ENCODE assay signal across 8 cellular contexts in the genomic region with DNA sequence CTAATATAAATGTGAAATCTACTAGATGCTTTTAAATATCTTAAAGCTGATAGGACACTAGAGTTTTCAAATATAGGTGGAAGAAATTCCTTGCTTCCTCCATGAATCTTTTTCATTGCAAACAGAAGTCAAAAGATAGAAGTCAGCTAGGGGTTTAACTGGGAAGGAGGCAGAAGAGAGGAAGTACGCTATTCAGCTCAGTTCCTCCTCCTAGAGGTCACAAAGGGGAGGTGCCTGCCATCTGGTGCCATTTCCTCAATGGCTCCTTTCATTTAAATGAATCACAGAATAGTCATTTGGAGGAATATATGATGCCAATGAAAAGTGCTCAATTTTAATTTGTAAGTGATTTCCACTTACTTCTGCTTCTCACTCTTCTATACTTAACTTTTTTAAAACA. TPM values are rescaled to one million over a fixed set of nuclear protein-coding genes. Genes with fewer than 3 reads are reported as not detected.
A peak's percentile ranks its signal among the peaks of the same experiment; 100 is the strongest.
DNase-seq lines count a peak whose midpoint lies in the region; ATAC-seq and TF ChIP-seq lines count a peak whose summit lies in the region.

No MANE protein-coding gene starts in this region.

- H3K9me2 ChIP-seq in OCI-LY7 (ENCODE audit: insufficient read depth, low read length), result no peaks in the 10 kb centered on the region

- no TSS peak for BruUV-seq in OCI-LY7 (replicated peaks; lab: Mats Ljungman, UMichigan)

- no peaks in the 10 kb centered on the region for H4K20me1 ChIP-seq in OCI-LY7 (ENCODE audit: insufficient read depth, low read length)

- no peaks in the 10 kb centered on the region for H3K79me2 ChIP-seq in OCI-LY7 (ENCODE audit: insufficient read depth, low read depth, low read length)

- no peaks in the 10 kb centered on the region for H3K4me1 ChIP-seq in OCI-LY7 (ENCODE audit: insufficient read depth, low read length, poor library complexity, severe bottlenecking)

- POLR2A ChIA-PET in OCI-LY7 (lab: Charles Lee), result interaction anchor here (0.7 to 1.5 kb wide), 5 partner anchors 11 to 253 kb away, joined by 3 to 7 read pairs (median 3); no protein-coding TSS in a partner anchor

- H3K4me3 Mint-ChIP-seq in activated T-helper 2 cell treated with anti-CD3 and anti-CD28 coated beads, Interferon-gamma antibody, Interleukin-2, Interleukin-4, amounts not matched to agents 10 μg/mL and 5 μg/mL and 100 μg/mL, durations not matched to agents 14 hours and 24 hours and 36 hours (ENCODE audit: low read depth), result no peak overlapping the region

- CTCF ChIA-PET in OCI-LY7 (lab: Charles Lee; ENCODE audit: unreplicated experiment), result no interaction called here

- H3K36me3 ChIP-seq in OCI-LY7 (ENCODE audit: insufficient read depth, low read length), result no peaks in the 10 kb centered on the region

- peak; percentile 9 for DNase-seq in DMS53 treated with DMSO at 0.1 percent for 48 hours (lab: John Stamatoyannopoulos, UW; ENCODE audit: unreplicated experiment)
- DNase-seq in OCI-LY7 (ENCODE audit: low spot score), result peak; percentile 54
- DNase-seq in foreskin melanocyte, result peak; percentile 57
- DNase-seq in activated T-helper 2 cell treated with anti-CD3 and anti-CD28 coated beads, Interferon-gamma antibody, Interleukin-2, Interleukin-4, amounts not matched to agents 10 μg/mL and 5 μg/mL and 100 μg/mL, durations not matched to agents 14 hours and 24 hours and 36 hours (ENCODE audit: low spot score), result no peak
- DNase-seq in NK-92 treated with Interleukin-12 subunit alpha and Interleukin-12 subunit beta, amount 100 ng/mL, for 24 hours (lab: John Stamatoyannopoulos, UW), result no peak
- DNase-seq in SHP77 treated with DMSO at 0.1 percent for 48 hours (lab: John Stamatoyannopoulos, UW), result no peak

- intact Hi-C loops in OCI-LY7 (cut with micrococcal nuclease; ENCODE audit: unreplicated experiment), result loop anchor here (5.0 to 10.0 kb wide), 3 partner anchors 111 to 609 kb away; no protein-coding TSS in a partner anchor
- intact Hi-C loops in activated T-helper 2 cell treated with anti-CD3 and anti-CD28 coated beads, Interferon-gamma antibody, Interleukin-2, Interleukin-4, amounts not matched to agents 10 μg/mL and 5 μg/mL and 100 μg/mL, durations not matched to agents 14 hours and 24 hours and 36 hours (cut with micrococcal nuclease), result loop anchor here (2.0 kb wide), 1 partner anchor 459 kb away; no protein-coding TSS in a partner anchor

- H3K4me1 Mint-ChIP-seq in activated T-helper 2 cell treated with anti-CD3 and anti-CD28 coated beads, Interferon-gamma antibody, Interleukin-2, Interleukin-4, amounts not matched to agents 10 μg/mL and 5 μg/mL and 100 μg/mL, durations not matched to agents 14 hours and 24 hours and 36 hours (ENCODE audit: low read depth), result peaks cover 1% of the 10 kb centered on the region

- H3K27ac ChIP-seq in OCI-LY7 (ENCODE audit: low read depth, low read length, poor library complexity, severe bottlenecking), result no peak overlapping the region

- peak; percentile 80 for TF ChIP-seq CTCF in OCI-LY7 (conservative IDR thresholded peaks at IDR 0.05; ENCODE audit: low read length)

- H3K36me3 Mint-ChIP-seq in activated T-helper 2 cell treated with anti-CD3 and anti-CD28 coated beads, Interferon-gamma antibody, Interleukin-2, Interleukin-4, amounts not matched to agents 10 μg/mL and 5 μg/mL and 100 μg/mL, durations not matched to agents 14 hours and 24 hours and 36 hours (ENCODE audit: low read depth), result no peaks in the 10 kb centered on the region

- H3K4me3 ChIP-seq in OCI-LY7 (ENCODE audit: low read depth, low read length, poor library complexity, severe bottlenecking), result no peak overlapping the region

- H3K27ac Mint-ChIP-seq in activated T-helper 2 cell treated with anti-CD3 and anti-CD28 coated beads, Interferon-gamma antibody, Interleukin-2, Interleukin-4, amounts not matched to agents 10 μg/mL and 5 μg/mL and 100 μg/mL, durations not matched to agents 14 hours and 24 hours and 36 hours, result no peak overlapping the region

- no peak overlapping the region for H2AFZ ChIP-seq in OCI-LY7 (ENCODE audit: low read length)

- no peaks in the 10 kb centered on the region for H3K9me3 ChIP-seq in OCI-LY7 (ENCODE audit: low read length)

- peak; percentile 96 for ATAC-seq in GM18909 (IDR thresholded peaks at IDR 0.05; ENCODE audit: poor library complexity, unreplicated experiment)
- ATAC-seq in HG02973 (IDR thresholded peaks at IDR 0.05; ENCODE audit: unreplicated experiment), result peak; percentile 96

- no peaks in the 10 kb centered on the region for H3K9me3 Mint-ChIP-seq in activated T-helper 2 cell treated with anti-CD3 and anti-CD28 coated beads, Interferon-gamma antibody, Interleukin-2, Interleukin-4, amounts not matched to agents 10 μg/mL and 5 μg/mL and 100 μg/mL, durations not matched to agents 14 hours and 24 hours and 36 hours

- peaks cover 32% of the 10 kb centered on the region for H3K27me3 Mint-ChIP-seq in activated T-helper 2 cell treated with anti-CD3 and anti-CD28 coated beads, Interferon-gamma antibody, Interleukin-2, Interleukin-4, amounts not matched to agents 10 μg/mL and 5 μg/mL and 100 μg/mL, durations not matched to agents 14 hours and 24 hours and 36 hours (ENCODE audit: low read depth)

- H3K4me2 ChIP-seq in OCI-LY7 (ENCODE audit: low read length), result no peak overlapping the region

RNA-seq across cellular contexts. Expression of a gene that starts 8.5 kb away (rescaled TPM):
- not detected in 2 replicates for total RNA-seq in OCI-LY7 (2014; rRNA removed; shearing (Covaris generic))
- not detected in 2 replicates for total RNA-seq in OCI-LY7 (2022)
- 0.07 TPM in 1 of 2 replicates, not detected in the other for total RNA-seq in activated T-helper 2 cell treated with anti-CD3 and anti-CD28 coated beads, Interferon-gamma antibody, Interleukin-2, Interleukin-4, amounts not matched to agents 10 μg/mL and 5 μg/mL and 100 μg/mL, durations not matched to agents 14 hours and 24 hours and 36 hours

Comparison
In these comparisons a context has a peak if more than half of its experiments do, and no peak if none do; other contexts are left out.
1. DNase-seq: peak in DMS53 treated with DMSO at 0.1 percent for 48 hours (single experiment), OCI-LY7 (single experiment) and foreskin melanocyte (single experiment); none in activated T-helper 2 cell treated with anti-CD3 and anti-CD28 coated beads, Interferon-gamma antibody, Interleukin-2, Interleukin-4, amounts not matched to agents 10 μg/mL and 5 μg/mL and 100 μg/mL, durations not matched to agents 14 hours and 24 hours and 36 hours (single experiment), NK-92 treated with Interleukin-12 subunit alpha and Interleukin-12 subunit beta, amount 100 ng/mL, for 24 hours (single experiment) and SHP77 treated with DMSO at 0.1 percent for 48 hours (single experiment).